ENCODE assay signal across 1 cellular context in the genomic region with DNA sequence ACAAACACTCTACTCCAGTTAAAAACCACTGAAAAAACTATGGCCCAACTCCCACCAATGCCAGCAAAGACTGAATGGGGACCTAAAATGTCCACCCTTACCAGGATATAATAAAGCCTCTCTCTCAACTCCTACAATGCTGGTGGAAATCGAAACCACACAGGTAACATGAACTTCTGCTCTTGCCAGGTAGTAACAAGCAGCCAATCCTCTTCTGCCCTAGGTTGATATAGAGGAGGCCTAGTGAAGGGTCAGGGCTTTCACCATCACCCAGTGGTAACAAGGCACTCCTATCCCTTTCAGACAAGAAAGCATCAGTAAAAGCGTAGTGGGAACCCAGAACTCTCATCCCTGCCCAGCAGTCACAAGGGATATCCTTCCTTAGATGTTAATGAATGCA.
TF ChIP-seq lines count a peak whose summit lies in the region.

No MANE protein-coding gene starts in this region.

TF ChIP-seq in HepG2, 621 proteins besides CTCF, POLR2A, EP300 and RAD21:
- no peak for TF ChIP-seq PRDM10 (CRISPR knock-in tag; IDR thresholded peaks at IDR 0.05; ENCODE audit: low read depth)
- TF ChIP-seq ZNF414 (CRISPR knock-in tag; IDR thresholded peaks at IDR 0.05): no peak
- no peak for TF ChIP-seq PHF8 (CRISPR knock-in tag; IDR thresholded peaks at IDR 0.05)
- TF ChIP-seq KLF11 (CRISPR knock-in tag; IDR thresholded peaks at IDR 0.05): no peak
- TF ChIP-seq NR2C2 (CRISPR knock-in tag; IDR thresholded peaks at IDR 0.05; ENCODE audit: borderline replicate concordance): no peak
- TF ChIP-seq, protein P1, sequence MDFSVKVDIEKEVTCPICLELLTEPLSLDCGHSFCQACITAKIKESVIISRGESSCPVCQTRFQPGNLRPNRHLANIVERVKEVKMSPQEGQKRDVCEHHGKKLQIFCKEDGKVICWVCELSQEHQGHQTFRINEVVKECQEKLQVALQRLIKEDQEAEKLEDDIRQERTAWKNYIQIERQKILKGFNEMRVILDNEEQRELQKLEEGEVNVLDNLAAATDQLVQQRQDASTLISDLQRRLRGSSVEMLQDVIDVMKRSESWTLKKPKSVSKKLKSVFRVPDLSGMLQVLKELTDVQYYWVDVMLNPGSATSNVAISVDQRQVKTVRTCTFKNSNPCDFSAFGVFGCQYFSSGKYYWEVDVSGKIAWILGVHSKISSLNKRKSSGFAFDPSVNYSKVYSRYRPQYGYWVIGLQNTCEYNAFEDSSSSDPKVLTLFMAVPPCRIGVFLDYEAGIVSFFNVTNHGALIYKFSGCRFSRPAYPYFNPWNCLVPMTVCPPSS (IDR thresholded peaks at IDR 0.05): no peak
- TF ChIP-seq TOE1 (CRISPR knock-in tag; IDR thresholded peaks at IDR 0.05): no peak
- TF ChIP-seq ZNF143 (CRISPR knock-in tag; IDR thresholded peaks at IDR 0.05): no peak
- TF ChIP-seq THAP9 (CRISPR knock-in tag; IDR thresholded peaks at IDR 0.05; ENCODE audit: borderline replicate concordance): no peak
